Comparison of ENCODE assay signal across 19 cellular contexts in the genomic region with DNA sequence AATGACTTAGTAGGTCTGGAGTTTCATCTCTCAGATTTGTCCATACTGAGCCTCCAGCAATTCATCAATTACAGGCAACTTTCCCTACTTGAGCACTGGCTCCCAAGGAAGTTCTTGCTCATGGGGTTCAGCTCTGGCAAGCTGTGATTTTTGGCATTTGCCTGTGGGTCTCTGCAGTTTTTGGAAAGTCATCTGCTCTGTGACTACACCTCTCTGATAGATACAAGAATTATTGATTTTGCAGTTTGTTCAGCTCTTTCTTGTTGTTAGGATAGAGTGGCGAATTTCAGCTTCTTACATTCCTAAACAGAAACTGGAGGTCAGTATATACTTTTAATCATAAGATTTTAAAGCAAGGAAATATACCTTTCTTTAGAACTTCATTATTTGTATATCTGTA.
"Had no signal": no experiment of that assay in that cellular context is flagged by ENCODE, and none has a peak within 500 bp of the region (broad histone marks: within the 10 kb centered on the region; RNA-seq: fewer than 3 reads in every experiment).

No MANE protein-coding gene starts in this region.

- ATAC-seq: foreskin keratinocyte, left colon, left ventricle myocardium superior, psoas muscle had no signal

- H3K27ac ChIP-seq: epithelial cell of prostate, esophagus muscularis mucosa, foreskin keratinocyte, psoas muscle, sigmoid colon, tibial artery, upper lobe of left lung, uterus had no signal

- H3K4me1 Mint-ChIP-seq: naive B cell, nephron had no signal

- DNase-seq: effector memory CD4-positive, alpha-beta T cell; foreskin keratinocyte; left colon; left ventricle myocardium superior; mesendoderm; naive B cell; psoas muscle; sigmoid colon; small intestine; stimulated activated CD4-positive, alpha-beta T cell treated with anti-CD3 and anti-CD28 coated beads, Interleukin-12 subunit alpha, Interleukin-12 subunit beta, amount 100 ng/mL, for 4 hours; stimulated activated naive CD4-positive, alpha-beta T cell; tibial artery; upper lobe of left lung; uterus had no signal

- H3K4me3 ChIP-seq: esophagus muscularis mucosa, lung, psoas muscle, sigmoid colon, tibial artery, upper lobe of left lung, uterus had no signal

- H3K9me3 ChIP-seq: esophagus muscularis mucosa, psoas muscle, sigmoid colon, tibial artery, upper lobe of left lung, uterus had no signal

- FAIRE-seq: endometrium, small intestine had no signal

- H3K27me3 ChIP-seq: esophagus muscularis mucosa, foreskin keratinocyte, sigmoid colon, tibial artery, upper lobe of left lung, uterus had no signal

- H3K27ac Mint-ChIP-seq: naive B cell, nephron had no signal

- H3K4me3 Mint-ChIP-seq: naive B cell, nephron had no signal

- H3K4me1 ChIP-seq: esophagus muscularis mucosa, foreskin keratinocyte, psoas muscle, sigmoid colon, upper lobe of left lung, uterus had no signal

- H3K36me3 Mint-ChIP-seq: naive B cell had no signal

- H3K9me3 Mint-ChIP-seq: nephron had no signal

- H3K27me3 Mint-ChIP-seq: naive B cell had no signal

- H3K36me3 ChIP-seq: esophagus muscularis mucosa, sigmoid colon, tibial artery, upper lobe of left lung, uterus had no signal
